Comparison of ENCODE assay signal across 8 cellular contexts in genomic region chr11:134068829-134069425, GRCh38. TPM values are rescaled to one million over a fixed set of nuclear protein-coding genes. Genes with fewer than 3 reads are reported as not detected.
DNase-seq lines count a peak whose midpoint lies in the region; ATAC-seq and TF ChIP-seq lines count a peak whose summit lies in the region.

TSS of gene JAM3 (plus strand) at chr11:134069072. CDS start at chr11:134069084, 12 bp downstream.

- CTCF ChIA-PET in SK-N-SH (lab: Yijun Ruan, JAX), result interaction anchor here (0.7 to 1.9 kb wide), 8 partner anchors 10 to 141 kb away, joined by 3 to 9 read pairs (median 4); no protein-coding TSS in a partner anchor

- peak within 1 kb of the TSS; percentile 85 to 89 for H3K4me3 ChIP-seq in SK-N-SH (ENCODE audit: low read depth in 2 of 2, low read length in 1 of 2)
- peak within 1 kb of the TSS in 4 of 5 donors; percentile 72 to 74 (median 74) for H3K4me3 ChIP-seq in subcutaneous abdominal adipose tissue (ENCODE audit: low read depth in 1 of 5, low read length in 5 of 5)

- H3K4me1 Mint-ChIP-seq in activated naive CD8-positive, alpha-beta T cell (ENCODE audit: low read depth), result peaks cover 11% of the 10 kb centered on the region
- H3K4me1 Mint-ChIP-seq in glutamatergic neuron (ENCODE audit: low read depth, unreplicated experiment), result peaks cover 27% of the 10 kb centered on the region

- POLR2A ChIA-PET in SK-N-SH (lab: Yijun Ruan, JAX), result interaction anchor here (0.6 to 1.1 kb wide), 3 partner anchors 18 to 155 kb away, joined by 3 read pairs; partner anchors contain the start of gene NCAPD3

- H3K4me2 ChIP-seq in SK-N-SH, result peak within 1 kb of the TSS; percentile 91

- peaks cover 0 to 13% of the 10 kb centered on the region in 2 experiments; a peak in 2 of 4 replicates for H3K4me1 ChIP-seq in SK-N-SH (ENCODE audit: control insufficient read depth in 1 of 2, insufficient read depth in 2 of 2, low read depth in 1 of 2, low read length in 1 of 2)
- H3K4me1 ChIP-seq in subcutaneous abdominal adipose tissue (ENCODE audit: control insufficient read depth in 5 of 5, insufficient read depth in 5 of 5, low read length in 5 of 5), result peaks cover 0 to 10% (median 6%) of the 10 kb centered on the region in 5 donors

- H3K36me3 Mint-ChIP-seq in activated naive CD8-positive, alpha-beta T cell, result no peaks in the 10 kb centered on the region
- H3K36me3 Mint-ChIP-seq in glutamatergic neuron (ENCODE audit: unreplicated experiment), result no peaks in the 10 kb centered on the region

- no peaks in the 10 kb centered on the region for H3K27me3 Mint-ChIP-seq in activated naive CD8-positive, alpha-beta T cell
- H3K27me3 Mint-ChIP-seq in glutamatergic neuron (ENCODE audit: unreplicated experiment), result peaks cover 5% of the 10 kb centered on the region

- TF ChIP-seq RAD21 in SK-N-SH (IDR thresholded peaks at IDR 0.05; ENCODE audit: low read length), result no peak

- WGBS in SK-N-SH (ENCODE audit: low lambda C conversion rate), result 1% methylated on average over 15 of the region's 57 CpGs

- no peaks in the 10 kb centered on the region for H4K20me1 ChIP-seq in SK-N-SH (ENCODE audit: insufficient read depth)

- H3K4me3 Mint-ChIP-seq in activated naive CD8-positive, alpha-beta T cell, result peak within 1 kb of the TSS; percentile 95
- H3K4me3 Mint-ChIP-seq in glutamatergic neuron (ENCODE audit: unreplicated experiment), result peak within 1 kb of the TSS; percentile 96

- peaks cover 44% of the 10 kb centered on the region for H3K79me2 ChIP-seq in SK-N-SH (ENCODE audit: insufficient read depth)

- H3K27me3 ChIP-seq in SK-N-SH (ENCODE audit: insufficient read depth) (peaks cover 12% of the 10 kb centered on the region; the same call in 1 of the 2 replicates), subcutaneous abdominal adipose tissue (ENCODE audit: control insufficient read depth in 5 of 5, insufficient read depth in 4 of 5, low read length in 5 of 5) (peaks cover 0 to 13% (median 0%) of the 10 kb centered on the region in 5 donors)

- H3F3A ChIP-seq in SK-N-SH (replicated peaks; ENCODE audit: insufficient read depth), result peaks cover 6% of the 10 kb centered on the region

- peak within 1 kb of the TSS; percentile 52 to 90; a peak in 3 of 4 replicates for H3K27ac ChIP-seq in SK-N-SH (ENCODE audit: low read depth in 2 of 2, low read length in 1 of 2)
- peak within 1 kb of the TSS; percentile 49 for H3K27ac ChIP-seq in subcutaneous abdominal adipose tissue (ENCODE audit: low read depth, low read length)

- peak within 1 kb of the TSS; percentile 83 for H3K9ac ChIP-seq in SK-N-SH
- H3K9ac ChIP-seq in subcutaneous abdominal adipose tissue (ENCODE audit: low read length in 5 of 5), result peak within 1 kb of the TSS; percentile 23 to 69 (median 25)

- peak; percentile 84 for ATAC-seq in GM21717 (IDR thresholded peaks at IDR 0.05; ENCODE audit: unreplicated experiment)

- H3K9me3 Mint-ChIP-seq in activated naive CD8-positive, alpha-beta T cell (ENCODE audit: low read depth), result no peaks in the 10 kb centered on the region
- H3K9me3 Mint-ChIP-seq in glutamatergic neuron (ENCODE audit: unreplicated experiment), result peaks cover 9% of the 10 kb centered on the region

- no peak for TF ChIP-seq EP300 in SK-N-SH (IDR thresholded peaks at IDR 0.05; ENCODE audit: borderline replicate concordance in 1 of 2, low read depth in 1 of 2, low read length in 1 of 2)

- peak; percentile 68 for DNase-seq in DMS 273 treated with DMSO at 0.1 percent for 48 hours (lab: John Stamatoyannopoulos, UW)
- DNase-seq in Kasumi-1 (lab: John Stamatoyannopoulos, UW), result peak; percentile 50 to 69
- DNase-seq in SK-N-SH, result peak; percentile 100
- DNase-seq in glutamatergic neuron, result peak; percentile 99
- DNase-seq in nucleus accumbens (lab: John Stamatoyannopoulos, UW), result peak in 55 of 56 donors; percentile 67 to 98 (median 92)

- TF ChIP-seq CTCF in SK-N-SH (IDR thresholded peaks at IDR 0.05) (no peak), glutamatergic neuron (IDR thresholded peaks at IDR 0.05; ENCODE audit: partially characterized antibody, unreplicated experiment) (no peak)

- H2AFZ ChIP-seq in SK-N-SH (ENCODE audit: low read depth), result peak within 1 kb of the TSS; percentile 93

- no peaks in the 10 kb centered on the region for H3K9me2 ChIP-seq in SK-N-SH

- H3K9me3 ChIP-seq in SK-N-SH (no peaks in the 10 kb centered on the region), subcutaneous abdominal adipose tissue (ENCODE audit: control insufficient read depth in 5 of 5, low read length in 5 of 5) (no peaks in the 10 kb centered on the region)

- peak within 1 kb of the TSS; percentile 65 for H3K27ac Mint-ChIP-seq in activated naive CD8-positive, alpha-beta T cell
- peak within 1 kb of the TSS; percentile 98 for H3K27ac Mint-ChIP-seq in glutamatergic neuron (ENCODE audit: unreplicated experiment)

- H3K36me3 ChIP-seq in SK-N-SH (replicated peaks in 1 of 2; ENCODE audit: control insufficient read depth in 1 of 2, insufficient read depth in 2 of 2, low read length in 1 of 2), result no peaks in the 10 kb centered on the region
- no peaks in the 10 kb centered on the region for H3K36me3 ChIP-seq in subcutaneous abdominal adipose tissue (ENCODE audit: control insufficient read depth in 5 of 5, insufficient read depth in 5 of 5, low read length in 5 of 5)

TF ChIP-seq in SK-N-SH, 30 proteins besides CTCF, POLR2A, EP300 and RAD21 (continues in another document):
- no peak for TF ChIP-seq IRF3 (IDR thresholded peaks at IDR 0.05; ENCODE audit: low read depth, low read length)
- no peak for TF ChIP-seq CHD2 (IDR thresholded peaks at IDR 0.05; ENCODE audit: low read length, partially characterized antibody)
- no peak for TF ChIP-seq PBX3 (IDR thresholded peaks at IDR 0.05)
- TF ChIP-seq TCF12 (IDR thresholded peaks at IDR 0.05), result no peak
- no peak for TF ChIP-seq GABPA (IDR thresholded peaks at IDR 0.05; ENCODE audit: low read depth)
- TF ChIP-seq FOXJ3 (CRISPR knock-in tag; IDR thresholded peaks at IDR 0.05), result no peak
- peak; percentile 78 for TF ChIP-seq YY1 (IDR thresholded peaks at IDR 0.05; ENCODE audit: low read depth)
- no peak for TF ChIP-seq USF1 (IDR thresholded peaks at IDR 0.05; ENCODE audit: borderline replicate concordance, low read depth)
- peak; percentile 70 for TF ChIP-seq TAF1 (IDR thresholded peaks at IDR 0.05; ENCODE audit: borderline replicate concordance, low read depth, low read length)
- TF ChIP-seq MAX (IDR thresholded peaks at IDR 0.05; ENCODE audit: low read depth), result peak; percentile 50; the same call in 1 of the 2 replicates
- peak; percentile 81 for TF ChIP-seq RCOR1 (IDR thresholded peaks at IDR 0.05; ENCODE audit: low read length)
- no peak for TF ChIP-seq SMC3 (IDR thresholded peaks at IDR 0.05; ENCODE audit: low read depth, low read length)
- no peak for TF ChIP-seq ELF1 (IDR thresholded peaks at IDR 0.05)
- TF ChIP-seq USF2 (IDR thresholded peaks at IDR 0.05; ENCODE audit: borderline replicate concordance, low read depth, low read length), result no peak
- TF ChIP-seq RFX5 (IDR thresholded peaks at IDR 0.05; ENCODE audit: low read length), result peak; percentile 73
- TF ChIP-seq JUND (IDR thresholded peaks at IDR 0.05), result no peak
- no peak; the same call in 1 of the 2 replicates for TF ChIP-seq SIN3A (IDR thresholded peaks at IDR 0.05; ENCODE audit: borderline replicate concordance, low read depth, low read length)
- TF ChIP-seq NRF1 (IDR thresholded peaks at IDR 0.05; ENCODE audit: low read depth, low read length), result peak; percentile 89
- peak; percentile 98 for TF ChIP-seq MXI1 (IDR thresholded peaks at IDR 0.05; ENCODE audit: low read depth, low read length)

RNA-seq across cellular contexts. Expression of gene JAM3, which starts in this region (rescaled TPM):
- 34.5 and 56.8 TPM in 2 replicates for polyA plus RNA-seq in SK-N-SH (2012; rRNA removed)
- 36.2 and 42.6 TPM in 2 replicates for polyA plus RNA-seq in SK-N-SH (2012; cell fraction: cytosol; rRNA removed)
- polyA plus RNA-seq in SK-N-SH (2012; cell fraction: nucleus; rRNA removed), result 39.1 and 46.6 TPM in 2 replicates
- 101 TPM for total RNA-seq in glutamatergic neuron (ENCODE audit: unreplicated experiment)

Comparison
In these comparisons a context has a peak if more than half of its experiments do, and no peak if none do; other contexts are left out.
1. Peak in every context shown above with its lines: DNase-seq, ATAC-seq, H3K4me3 ChIP-seq and H3K27ac ChIP-seq.